Comparison of ENCODE assay signal across 1 cellular context in genomic region chr19:447064-447426, GRCh38.
TF ChIP-seq lines count a peak whose summit lies in the region.

No MANE protein-coding gene starts in this region.

TF ChIP-seq in K562, 482 proteins besides CTCF, POLR2A, EP300 and RAD21:
- no peak for TF ChIP-seq ZNF639 (CRISPR knock-in tag; conservative IDR thresholded peaks at IDR 0.05 in 1 of 2, IDR thresholded peaks at IDR 0.05 in 1 of 2)
- TF ChIP-seq STAT5A (IDR thresholded peaks at IDR 0.05; ENCODE audit: borderline replicate concordance, low read length) = no peak
- peak; percentile 40; the same call in 1 of the 2 replicates for TF ChIP-seq EGR1 (conservative IDR thresholded peaks at IDR 0.05)
